ENCODE assay signal across 7 cellular contexts in the genomic region with DNA sequence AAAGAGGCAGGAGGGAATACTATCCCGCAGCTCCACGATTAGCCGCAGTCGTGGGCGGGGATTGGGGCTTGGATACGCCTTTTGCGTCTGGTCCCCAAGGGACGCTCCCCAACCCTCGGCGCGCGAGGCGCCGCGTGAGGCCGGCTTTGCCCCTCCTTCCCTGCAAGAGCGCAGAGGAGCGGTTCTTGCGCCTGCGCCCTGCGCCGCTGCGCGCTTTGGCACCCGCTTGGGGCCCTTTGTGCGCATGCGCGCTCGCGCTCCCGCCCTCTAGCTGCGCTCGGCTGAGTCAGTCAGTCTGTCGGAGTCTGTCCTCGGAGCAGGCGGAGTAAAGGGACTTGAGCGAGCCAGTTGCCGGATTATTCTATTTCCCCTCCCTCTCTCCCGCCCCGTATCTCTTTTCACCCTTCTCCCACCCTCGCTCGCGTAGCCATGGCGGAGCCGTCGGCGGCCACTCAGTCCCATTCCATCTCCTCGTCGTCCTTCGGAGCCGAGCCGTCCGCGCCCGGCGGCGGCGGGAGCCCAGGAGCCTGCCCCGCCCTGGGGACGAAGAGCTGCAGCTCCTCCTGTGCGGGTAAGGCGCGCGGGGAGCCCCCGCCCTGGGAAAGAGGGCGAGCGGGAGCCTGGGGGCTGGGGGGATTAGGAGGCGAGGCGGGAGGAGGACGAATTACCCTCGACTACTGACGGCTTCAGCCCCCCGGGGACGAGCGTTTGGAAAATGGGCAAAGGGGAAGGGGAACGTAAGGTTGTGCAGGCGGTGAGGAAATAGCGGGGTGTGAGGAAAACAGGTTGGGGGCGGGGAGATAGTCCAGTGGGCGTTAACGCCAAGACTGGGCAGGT. TPM values are rescaled to one million over a fixed set of nuclear protein-coding genes. Genes with fewer than 3 reads are reported as not detected.
DNase-seq lines count a peak whose midpoint lies in the region; ATAC-seq, FAIRE-seq and TF ChIP-seq lines count a peak whose summit lies in the region.

A gene with protein sequence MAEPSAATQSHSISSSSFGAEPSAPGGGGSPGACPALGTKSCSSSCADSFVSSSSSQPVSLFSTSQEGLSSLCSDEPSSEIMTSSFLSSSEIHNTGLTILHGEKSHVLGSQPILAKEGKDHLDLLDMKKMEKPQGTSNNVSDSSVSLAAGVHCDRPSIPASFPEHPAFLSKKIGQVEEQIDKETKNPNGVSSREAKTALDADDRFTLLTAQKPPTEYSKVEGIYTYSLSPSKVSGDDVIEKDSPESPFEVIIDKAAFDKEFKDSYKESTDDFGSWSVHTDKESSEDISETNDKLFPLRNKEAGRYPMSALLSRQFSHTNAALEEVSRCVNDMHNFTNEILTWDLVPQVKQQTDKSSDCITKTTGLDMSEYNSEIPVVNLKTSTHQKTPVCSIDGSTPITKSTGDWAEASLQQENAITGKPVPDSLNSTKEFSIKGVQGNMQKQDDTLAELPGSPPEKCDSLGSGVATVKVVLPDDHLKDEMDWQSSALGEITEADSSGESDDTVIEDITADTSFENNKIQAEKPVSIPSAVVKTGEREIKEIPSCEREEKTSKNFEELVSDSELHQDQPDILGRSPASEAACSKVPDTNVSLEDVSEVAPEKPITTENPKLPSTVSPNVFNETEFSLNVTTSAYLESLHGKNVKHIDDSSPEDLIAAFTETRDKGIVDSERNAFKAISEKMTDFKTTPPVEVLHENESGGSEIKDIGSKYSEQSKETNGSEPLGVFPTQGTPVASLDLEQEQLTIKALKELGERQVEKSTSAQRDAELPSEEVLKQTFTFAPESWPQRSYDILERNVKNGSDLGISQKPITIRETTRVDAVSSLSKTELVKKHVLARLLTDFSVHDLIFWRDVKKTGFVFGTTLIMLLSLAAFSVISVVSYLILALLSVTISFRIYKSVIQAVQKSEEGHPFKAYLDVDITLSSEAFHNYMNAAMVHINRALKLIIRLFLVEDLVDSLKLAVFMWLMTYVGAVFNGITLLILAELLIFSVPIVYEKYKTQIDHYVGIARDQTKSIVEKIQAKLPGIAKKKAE (plus strand): TSS at position 293 of the 837 bp plus-strand sequence. CDS start 137 bp downstream, at position 430.

- no peaks in the 10 kb centered on the region for H3K9me2 ChIP-seq in hepatocyte (replicated peaks; ENCODE audit: insufficient read depth)

- no peaks in the 10 kb centered on the region for H4K20me1 ChIP-seq in hepatocyte (ENCODE audit: insufficient read depth, poor library complexity, severe bottlenecking)

- peak; percentile 97 for FAIRE-seq in GM18507 (lab: Jason Lieb, UNC)

- no peaks in the 10 kb centered on the region for H3K36me3 ChIP-seq in hepatocyte (replicated peaks; ENCODE audit: insufficient read depth, low read depth)

- peaks cover 44% of the 10 kb centered on the region for H3K79me2 ChIP-seq in hepatocyte

- peaks cover 12% of the 10 kb centered on the region for H3K4me1 ChIP-seq in hepatocyte (ENCODE audit: insufficient read depth)

- DNase-seq in GM18507 (ENCODE audit: extremely low spot score, insufficient read length, low read depth), result peak; percentile 97
- DNase-seq in NCI-H2029 treated with DMSO at 0.1 percent for 48 hours (lab: John Stamatoyannopoulos, UW), result peak; percentile 80
- peak; percentile 96 for DNase-seq in T-helper 9 cell
- peak; percentile 91 for DNase-seq in astrocyte of the cerebellum (ENCODE audit: low read depth)
- peak; percentile 100 for DNase-seq in hepatocyte (ENCODE audit: low spot score)
- peak; percentile 94 for DNase-seq in renal cortical epithelial cell (ENCODE audit: low read depth)

- peak within 1 kb of the TSS; percentile 93 for H3K4me2 ChIP-seq in hepatocyte

- no peaks in the 10 kb centered on the region for H3K9me3 ChIP-seq in hepatocyte (ENCODE audit: low read depth)

- peak within 1 kb of the TSS; percentile 93 for H2AFZ ChIP-seq in hepatocyte

- H3K27ac ChIP-seq in hepatocyte, result peak within 1 kb of the TSS; percentile 94

- no peaks in the 10 kb centered on the region for H3K27me3 ChIP-seq in hepatocyte

- TF ChIP-seq CTCF in astrocyte of the cerebellum (IDR thresholded peaks at IDR 0.05; ENCODE audit: low read depth, low read length, missing control alignments) (peak; percentile 3), hepatocyte (IDR thresholded peaks at IDR 0.05; ENCODE audit: poor library complexity) (no peak)

- peak; percentile 91 for ATAC-seq in HG02981 (IDR thresholded peaks at IDR 0.05; ENCODE audit: unreplicated experiment)

- in situ Hi-C loops in astrocyte of the cerebellum (cut with HindIII; ENCODE audit: low sequenced_read_pairs), result no loop called here

- under 1% methylated on average over 63 of the region's 81 CpGs for WGBS in hepatocyte (ENCODE audit: low lambda C conversion rate, missing lambda C conversion rate)

- H3K4me3 ChIP-seq in astrocyte of the cerebellum (ENCODE audit: low read depth, low read length) (peak within 1 kb of the TSS; percentile 81), hepatocyte (peak within 1 kb of the TSS; percentile 84)

RNA-seq across cellular contexts. Expression of the gene that starts here (rescaled TPM):
- 85.4 and 89.9 TPM in 2 replicates for total RNA-seq in hepatocyte
- 84.0 and 108 TPM in 2 replicates for polyA plus RNA-seq in hepatocyte
- total RNA-seq in renal cortical epithelial cell, result 49.5 and 126 TPM in 2 replicates

Comparison
In these comparisons a context has a peak if more than half of its experiments do, and no peak if none do; other contexts are left out.
1. Peak in every context shown above with its lines: DNase-seq, ATAC-seq, H3K4me3 ChIP-seq and H3K27ac ChIP-seq.